ENCODE assay signal across 10 cellular contexts in the genomic region with DNA sequence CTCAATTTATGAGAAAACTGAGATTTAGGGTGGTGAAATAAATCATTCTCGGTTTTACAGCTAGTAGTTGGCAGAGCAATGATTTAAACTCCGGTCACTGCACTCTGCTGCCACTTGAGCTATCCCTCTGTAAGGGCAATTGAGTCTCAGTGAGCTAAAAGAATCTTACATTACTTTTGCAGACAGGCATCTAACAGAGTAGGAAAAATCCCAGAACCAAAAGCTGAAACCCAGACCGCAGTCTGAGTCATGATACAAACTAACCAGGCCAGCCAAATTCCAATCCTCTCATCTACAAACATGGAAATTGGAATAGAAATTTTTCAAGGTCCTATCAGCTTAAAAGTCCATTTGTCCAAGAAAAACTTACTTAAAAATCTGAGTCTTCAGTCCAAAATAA.
DNase-seq lines count a peak whose midpoint lies in the region; ATAC-seq, FAIRE-seq and TF ChIP-seq lines count a peak whose summit lies in the region.
"Had no signal": no experiment of that assay in that cellular context is flagged by ENCODE, and none has a peak within 500 bp of the region (broad histone marks: within the 10 kb centered on the region; RNA-seq: fewer than 3 reads in every experiment).

No MANE protein-coding gene starts in this region.

- no peaks in the 10 kb centered on the region for H3K27me3 ChIP-seq in mesenchymal stem cell (ENCODE audit: control insufficient read depth in 1 of 2, insufficient read depth in 1 of 2, low read length in 2 of 2)

- no peak overlapping the region for H4K8ac ChIP-seq in mesenchymal stem cell (ENCODE audit: low read length)

- no peak overlapping the region for H3K4me3 Mint-ChIP-seq in immature natural killer cell

- peak overlapping the region; percentile 79 for H3K9ac ChIP-seq in mesenchymal stem cell (ENCODE audit: low read length)

- H3K4me1 ChIP-seq in mesenchymal stem cell (ENCODE audit: control insufficient read depth, insufficient read depth, low read depth, low read length): no peaks in the 10 kb centered on the region

- H3K4me3 ChIP-seq in coronary artery: peak overlapping the region; percentile 55
- H3K4me3 ChIP-seq in mesenchymal stem cell (ENCODE audit: insufficient read depth in 1 of 2, low read depth in 1 of 2, low read length in 2 of 2): peak overlapping the region in 1 of 2 experiments; percentile 67

- H3K36me3 ChIP-seq in mesenchymal stem cell (ENCODE audit: control insufficient read depth in 1 of 2, insufficient read depth in 2 of 2, low read depth in 1 of 2, low read length in 2 of 2): no peaks in the 10 kb centered on the region

- WGBS in mesenchymal stem cell: 6% methylated on average over 3 of the region's 3 CpGs

- peaks cover 0 to 7% (median 4%) of the 10 kb centered on the region in 6 donors for H3K9me3 Mint-ChIP-seq in immature natural killer cell

- TF ChIP-seq CTCF in coronary artery (IDR thresholded peaks at IDR 0.05): no peak
- TF ChIP-seq CTCF in GM13977 (IDR thresholded peaks at IDR 0.05; ENCODE audit: extremely low read depth, insufficient read depth, missing control alignments): no peak

- H3K18ac ChIP-seq in mesenchymal stem cell (ENCODE audit: low read depth in 1 of 2, low read length in 2 of 2): no peak overlapping the region

- H3K4ac ChIP-seq in mesenchymal stem cell (ENCODE audit: low read depth in 1 of 2, low read length in 2 of 2): no peak overlapping the region

- FAIRE-seq in HTR-8/SVneo (lab: Jason Lieb, UNC) (no peak), urothelium cell line (lab: Jason Lieb, UNC) (no peak)
- FAIRE-seq: GM18507 had no signal

- H2AK5ac ChIP-seq in mesenchymal stem cell (ENCODE audit: low read length, severe bottlenecking): no peak overlapping the region

- H3K27ac Mint-ChIP-seq in immature natural killer cell: no peak overlapping the region

- no peaks in the 10 kb centered on the region for H3K79me1 ChIP-seq in mesenchymal stem cell (replicated peaks; ENCODE audit: low read length, poor library complexity, severe bottlenecking)

- no peak overlapping the region for H2BK12ac ChIP-seq in mesenchymal stem cell (ENCODE audit: low read length in 2 of 2)

- H3K27me3 Mint-ChIP-seq in immature natural killer cell (ENCODE audit: low read depth in 3 of 3): peaks cover 0 to 2% (median 0%) of the 10 kb centered on the region in 3 donors

- H3K14ac ChIP-seq in mesenchymal stem cell (ENCODE audit: low read length in 2 of 2): no peak overlapping the region

- DNase-seq in HTR-8/SVneo (ENCODE audit: insufficient read length, low spot score) (peak; percentile 60), coronary artery (ENCODE audit: low spot score) (peak; percentile 75), mesenchymal stem cell (peak; percentile 94), urothelium cell line (ENCODE audit: low spot score) (peak; percentile 53), GM13977 (ENCODE audit: low spot score) (no peak), immature natural killer cell (no peak)
- DNase-seq: MV-4-11 had no signal

- H3K9me3 ChIP-seq in mesenchymal stem cell (ENCODE audit: control insufficient read depth, low read length): no peaks in the 10 kb centered on the region

- H3K4me1 Mint-ChIP-seq in immature natural killer cell: no peaks in the 10 kb centered on the region

- H3K27ac ChIP-seq in coronary artery (peak overlapping the region; percentile 76), mesenchymal stem cell (ENCODE audit: low read length, poor library complexity, severe bottlenecking) (no peak overlapping the region)

- H4K91ac ChIP-seq in mesenchymal stem cell (ENCODE audit: low read length): no peak overlapping the region

- no peak overlapping the region for H2BK15ac ChIP-seq in mesenchymal stem cell (ENCODE audit: low read depth, poor library complexity, severe bottlenecking)

- H2BK120ac ChIP-seq in mesenchymal stem cell (ENCODE audit: low read depth, low read length): no peak overlapping the region

- no peak overlapping the region for H3K4me2 ChIP-seq in mesenchymal stem cell (ENCODE audit: low read length, poor library complexity, severe bottlenecking)

- in situ Hi-C loops in GM13977 (cut with MboI; ENCODE audit: low pct_unique_long_range_greater_than_20kb, low sequenced_read_pairs, unreplicated experiment): no loop called here

- H3K36me3 Mint-ChIP-seq in immature natural killer cell: no peaks in the 10 kb centered on the region

- H2BK5ac ChIP-seq in mesenchymal stem cell (ENCODE audit: low read depth, low read length, poor library complexity, severe bottlenecking): no peak overlapping the region

- ATAC-seq in GM21529 (IDR thresholded peaks at IDR 0.05; ENCODE audit: unreplicated experiment): no peak
- no peak for ATAC-seq in HG03025 (IDR thresholded peaks at IDR 0.05; ENCODE audit: low FRiP score, unreplicated experiment)

- H2AFZ ChIP-seq in mesenchymal stem cell (ENCODE audit: low read depth, low read length): no peak overlapping the region

- H3K23ac ChIP-seq in mesenchymal stem cell (ENCODE audit: low read length in 2 of 2): no peak overlapping the region

Comparison
In these comparisons a context has a peak if more than half of its experiments do, and no peak if none do; other contexts are left out.
1. DNase-seq: peak in HTR-8/SVneo (single experiment), coronary artery (single experiment), mesenchymal stem cell (single experiment) and urothelium cell line (single experiment); none in GM13977 (single experiment) and immature natural killer cell (0 of 3).